ENCODE assay signal across 11 cellular contexts in the genomic region with DNA sequence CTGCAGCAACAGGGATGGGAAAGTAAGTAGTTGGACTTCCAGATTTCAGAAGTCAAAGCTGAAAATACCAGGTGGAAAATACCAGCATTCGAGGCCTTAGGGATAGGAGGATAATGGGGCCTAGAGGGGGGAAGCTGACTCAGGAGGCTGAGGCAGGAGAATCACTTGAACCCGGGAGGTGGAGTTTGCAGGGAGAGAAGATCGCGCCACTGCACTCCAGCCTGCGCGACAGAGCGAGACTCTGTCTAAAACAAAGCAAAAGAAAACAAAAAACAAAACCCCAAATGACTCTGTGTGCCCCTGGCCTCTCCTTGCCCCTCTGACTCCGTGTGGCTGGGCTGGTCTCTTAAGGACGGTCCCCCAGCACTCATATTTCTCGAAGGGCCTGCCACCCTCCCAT. TPM values are rescaled to one million over a fixed set of nuclear protein-coding genes. Genes with fewer than 3 reads are reported as not detected.
DNase-seq lines count a peak whose midpoint lies in the region; ATAC-seq, FAIRE-seq and TF ChIP-seq lines count a peak whose summit lies in the region.
"Had no signal": no experiment of that assay in that cellular context is flagged by ENCODE, and none has a peak within 500 bp of the region (broad histone marks: within the 10 kb centered on the region; RNA-seq: fewer than 3 reads in every experiment).

No MANE protein-coding gene starts in this region.

- peak overlapping the region; percentile 100 for H3K27ac Mint-ChIP-seq in T-helper 2 cell treated with Interferon-gamma antibody and Interleukin-4, amounts not matched to agents 5 μg/mL and 100 μg/mL, for 36 hours
- peak overlapping the region; percentile 96 for H3K27ac Mint-ChIP-seq in activated naive CD8-positive, alpha-beta T cell treated with anti-CD3 and anti-CD28 coated beads, Interleukin-2, amount 50 U/mL, for 24 hours

- no peaks in the 10 kb centered on the region for H3K27me3 Mint-ChIP-seq in T-helper 2 cell treated with Interferon-gamma antibody and Interleukin-4, amounts not matched to agents 5 μg/mL and 100 μg/mL, for 36 hours (ENCODE audit: low read depth)
- no peaks in the 10 kb centered on the region for H3K27me3 Mint-ChIP-seq in activated naive CD8-positive, alpha-beta T cell treated with anti-CD3 and anti-CD28 coated beads, Interleukin-2, amount 50 U/mL, for 24 hours

- no peak overlapping the region for H3K27ac ChIP-seq in HepG2 (ENCODE audit: extremely low read length, insufficient read depth, low read length)
- no peak overlapping the region for H3K27ac ChIP-seq in subcutaneous abdominal adipose tissue (ENCODE audit: low read depth, low read length)

- DNase-seq in T-helper 2 cell treated with Interferon-gamma antibody and Interleukin-4, amounts not matched to agents 5 μg/mL and 100 μg/mL, for 36 hours (ENCODE audit: low spot score) = no peak
- DNase-seq in T-helper 2 cell = no peak
- no peak for DNase-seq in activated naive CD8-positive, alpha-beta T cell treated with anti-CD3 and anti-CD28 coated beads, Interleukin-2, amount 50 U/mL, for 24 hours
- no peak for DNase-seq in HepG2 (ENCODE audit: low spot score)
- DNase-seq in NK-92 treated with Interleukin-12 subunit alpha and Interleukin-12 subunit beta, amount 100 ng/mL, for 24 hours (lab: John Stamatoyannopoulos, UW) = no peak
- DNase-seq in NCI-H1105 (lab: John Stamatoyannopoulos, UW) = no peak

- H3K4me3 ChIP-seq in HepG2 (replicated peaks in 1 of 3; ENCODE audit: insufficient read depth in 1 of 3, low read depth in 2 of 3, low read length in 3 of 3) (peak overlapping the region; percentile 42 to 71 (median 54); a peak in 5 of 6 replicates), subcutaneous abdominal adipose tissue (ENCODE audit: low read depth in 1 of 5, low read length in 5 of 5) (peak overlapping the region; percentile 53 to 68 (median 61))

- H3K9me3 ChIP-seq in HepG2 (ENCODE audit: low read length) = no peaks in the 10 kb centered on the region
- H3K9me3 ChIP-seq in subcutaneous abdominal adipose tissue (ENCODE audit: control insufficient read depth in 5 of 5, low read length in 5 of 5) = no peaks in the 10 kb centered on the region

- in situ Hi-C loops in HepG2 (cut with HindIII; ENCODE audit: extremely low pct_ligation_motif_present, low pct_unique_long_range_greater_than_20kb) = no loop called here

- no peak for TF ChIP-seq EP300 in HepG2 (IDR thresholded peaks at IDR 0.05; ENCODE audit: low read depth in 2 of 2, low read length in 2 of 2)
- TF ChIP-seq EP300 in HepG2 (CRISPR knock-in tag; IDR thresholded peaks at IDR 0.05; ENCODE audit: borderline replicate concordance) = no peak

- H4K20me1 ChIP-seq in HepG2 (ENCODE audit: insufficient read depth, low read length) = no peaks in the 10 kb centered on the region

- BruUV-seq in HepG2 (replicated peaks; lab: Mats Ljungman, UMichigan) = TSS peak; percentile 71

- POLR2A ChIA-PET in HepG2 (lab: Yijun Ruan, JAX) = interaction anchor here (1.3 to 1.7 kb wide), 3 partner anchors 12 to 85 kb away, joined by 3 to 6 read pairs (median 4); a partner anchor contains a TSS

- peaks cover 59% of the 10 kb centered on the region for H3K4me1 Mint-ChIP-seq in T-helper 2 cell treated with Interferon-gamma antibody and Interleukin-4, amounts not matched to agents 5 μg/mL and 100 μg/mL, for 36 hours (ENCODE audit: low read depth)
- H3K4me1 Mint-ChIP-seq in activated naive CD8-positive, alpha-beta T cell treated with anti-CD3 and anti-CD28 coated beads, Interleukin-2, amount 50 U/mL, for 24 hours = peaks cover 78% of the 10 kb centered on the region

- no peak for ATAC-seq in activated naive CD8-positive, alpha-beta T cell treated with anti-CD3 and anti-CD28 coated beads, Interleukin-2, amount 50 U/mL, for 24 hours
- peak; percentile 2; the same call in 1 of the 3 replicates for ATAC-seq in HepG2
- no peak for ATAC-seq in HG03280 (IDR thresholded peaks at IDR 0.05; ENCODE audit: unreplicated experiment)

- TF ChIP-seq CTCF in HepG2 (CRISPR knock-in tag; IDR thresholded peaks at IDR 0.05) = no peak

- H3K27me3 ChIP-seq in HepG2 (ENCODE audit: control insufficient read depth in 1 of 2, insufficient read depth in 2 of 2, low read length in 2 of 2) (peaks cover 9 to 27% of the 10 kb centered on the region in 2 experiments; a peak in 4 of 5 replicates), subcutaneous abdominal adipose tissue (ENCODE audit: control insufficient read depth in 5 of 5, insufficient read depth in 4 of 5, low read length in 5 of 5) (no peaks in the 10 kb centered on the region)

- TF ChIP-seq POLR2A in HepG2 (IDR thresholded peaks at IDR 0.05; ENCODE audit: insufficient read depth in 1 of 2, low read depth in 2 of 2, low read length in 2 of 2) = no peak

- H3K36me3 Mint-ChIP-seq in T-helper 2 cell treated with Interferon-gamma antibody and Interleukin-4, amounts not matched to agents 5 μg/mL and 100 μg/mL, for 36 hours (ENCODE audit: low read depth) = peaks cover 50% of the 10 kb centered on the region
- H3K36me3 Mint-ChIP-seq in activated naive CD8-positive, alpha-beta T cell treated with anti-CD3 and anti-CD28 coated beads, Interleukin-2, amount 50 U/mL, for 24 hours (ENCODE audit: low read depth) = peaks cover 79% of the 10 kb centered on the region

- peak overlapping the region; percentile 93 for H3K4me3 Mint-ChIP-seq in T-helper 2 cell treated with Interferon-gamma antibody and Interleukin-4, amounts not matched to agents 5 μg/mL and 100 μg/mL, for 36 hours
- peak overlapping the region; percentile 91 for H3K4me3 Mint-ChIP-seq in activated naive CD8-positive, alpha-beta T cell treated with anti-CD3 and anti-CD28 coated beads, Interleukin-2, amount 50 U/mL, for 24 hours

- peak overlapping the region; percentile 85 for H3K4me2 ChIP-seq in HepG2 (ENCODE audit: low read depth, low read length)

- CTCF ChIA-PET in HepG2 (lab: Yijun Ruan, JAX; ENCODE audit: low intra/inter-chr PET ratio, low total read pairs) = no interaction called here

- H3K9ac ChIP-seq in HepG2 (ENCODE audit: insufficient read depth, low read depth, low read length) (peak overlapping the region; percentile 44), subcutaneous abdominal adipose tissue (ENCODE audit: low read length in 5 of 5) (peak overlapping the region in 2 of 5 donors; percentile 56 to 62)

- H3K9me3 Mint-ChIP-seq in T-helper 2 cell treated with Interferon-gamma antibody and Interleukin-4, amounts not matched to agents 5 μg/mL and 100 μg/mL, for 36 hours = no peaks in the 10 kb centered on the region
- peaks cover 3% of the 10 kb centered on the region for H3K9me3 Mint-ChIP-seq in activated naive CD8-positive, alpha-beta T cell treated with anti-CD3 and anti-CD28 coated beads, Interleukin-2, amount 50 U/mL, for 24 hours

- H3K79me2 ChIP-seq in HepG2 (ENCODE audit: insufficient read depth, low read length) = no peaks in the 10 kb centered on the region

- H3K4me1 ChIP-seq in HepG2 (ENCODE audit: insufficient read depth, low read length) (peaks cover 33% of the 10 kb centered on the region), subcutaneous abdominal adipose tissue (ENCODE audit: control insufficient read depth in 5 of 5, insufficient read depth in 5 of 5, low read length in 5 of 5) (peaks cover 8 to 41% (median 40%) of the 10 kb centered on the region in 5 donors)

- no peak for TF ChIP-seq RAD21 in HepG2 (CRISPR knock-in tag; IDR thresholded peaks at IDR 0.05)

- FAIRE-seq in HepG2 (lab: Jason Lieb, UNC) = no peak
- FAIRE-seq: TTC549 had no signal

- intact Hi-C loops in HepG2 (cut with micrococcal nuclease; ENCODE audit: unreplicated experiment) = no loop called here

- H2AFZ ChIP-seq in HepG2 (ENCODE audit: low read length) = no peak overlapping the region

- H3K36me3 ChIP-seq in HepG2 (replicated peaks in 1 of 2; ENCODE audit: control insufficient read depth in 1 of 2, insufficient read depth in 2 of 2, low read length in 2 of 2) (no peaks in the 10 kb centered on the region), subcutaneous abdominal adipose tissue (ENCODE audit: control insufficient read depth in 5 of 5, insufficient read depth in 5 of 5, low read length in 5 of 5) (no peaks in the 10 kb centered on the region)

- 12% methylated on average over 10 of the region's 10 CpGs for WGBS in HepG2 (ENCODE audit: low lambda C conversion rate)

RNA-seq across cellular contexts. Expression of a gene that starts 3.4 kb away (rescaled TPM):
- total RNA-seq in HepG2 (2016; rRNA removed; fragmentation: Illumina TruSeq; extraction: Trizol) = 0.59 and 0.73 TPM in 2 replicates
- 0.35 and 0.51 TPM in 2 replicates for total RNA-seq in HepG2 (2016; cell fraction: cytosol; rRNA removed; fragmentation: Illumina TruSeq; extraction: Trizol; ENCODE audit: low read depth)
- 0.34 and 1.2 TPM in 2 replicates for total RNA-seq in HepG2 (2016; cell fraction: insoluble cytoplasmic fraction; rRNA removed; fragmentation: Illumina TruSeq; extraction: Trizol)
- 0.52 and 1.0 TPM in 2 replicates for total RNA-seq in HepG2 (2016; cell fraction: membrane; rRNA removed; fragmentation: Illumina TruSeq; extraction: Trizol)
- total RNA-seq in HepG2 (2016; cell fraction: nucleus; rRNA removed; fragmentation: Illumina TruSeq; extraction: Trizol) = 0.75 and 0.85 TPM in 2 replicates
- polyA plus RNA-seq in HepG2 (2011; rRNA removed) = 0.56 and 0.57 TPM in 2 replicates
- 0.55 and 0.78 TPM in 2 replicates for polyA plus RNA-seq in HepG2 (2011; cell fraction: cytosol; rRNA removed)
- polyA plus RNA-seq in HepG2 (2011; cell fraction: nucleus; rRNA removed) = 0.16 and 0.47 TPM in 2 replicates
- polyA plus RNA-seq in HepG2 (2012) = 0.79 and 1.0 TPM in 2 replicates
- 0.62 and 0.67 TPM in 2 replicates for polyA plus RNA-seq in HepG2 (2016; cell fraction: cytosol; fragmentation: Illumina TruSeq; extraction: Trizol; ENCODE audit: low read depth)
- 1.3 and 1.8 TPM in 2 replicates for polyA plus RNA-seq in HepG2 (2016; cell fraction: insoluble cytoplasmic fraction; fragmentation: Illumina TruSeq; extraction: Trizol; ENCODE audit: low read depth)
- polyA plus RNA-seq in HepG2 (2016; cell fraction: membrane; fragmentation: Illumina TruSeq; extraction: Trizol; ENCODE audit: low read depth) = 0.71 and 1.1 TPM in 2 replicates
- 1.0 and 1.8 TPM in 2 replicates for polyA plus RNA-seq in HepG2 (2016; cell fraction: nucleus; fragmentation: Illumina TruSeq; extraction: Trizol; ENCODE audit: insufficient read depth, low read depth)
- polyA minus RNA-seq in HepG2 (2011; rRNA and poly(A)+ RNA removed; ENCODE audit: low replicate concordance) = 0.72 and 1.9 TPM in 2 replicates
- polyA minus RNA-seq in HepG2 (2011; cell fraction: cytosol; rRNA and poly(A)+ RNA removed) = 0.62 TPM in 1 of 2 replicates, not detected in the other
- polyA minus RNA-seq in HepG2 (2011; cell fraction: nucleus; rRNA and poly(A)+ RNA removed) = not detected in 2 replicates
- total RNA-seq: LHCN-M2 had no signal

RNA-seq across cellular contexts. Expression of a gene that starts 45.6 kb away (rescaled TPM):
- not detected in 2 replicates for total RNA-seq in HepG2 (2016; rRNA removed; fragmentation: Illumina TruSeq; extraction: Trizol)
- total RNA-seq in HepG2 (2016; cell fraction: cytosol; rRNA removed; fragmentation: Illumina TruSeq; extraction: Trizol; ENCODE audit: low read depth) = not detected in 2 replicates
- not detected in 2 replicates for total RNA-seq in HepG2 (2016; cell fraction: insoluble cytoplasmic fraction; rRNA removed; fragmentation: Illumina TruSeq; extraction: Trizol)
- not detected in 2 replicates for total RNA-seq in HepG2 (2016; cell fraction: membrane; rRNA removed; fragmentation: Illumina TruSeq; extraction: Trizol)
- total RNA-seq in HepG2 (2016; cell fraction: nucleus; rRNA removed; fragmentation: Illumina TruSeq; extraction: Trizol) = not detected in 2 replicates
- polyA plus RNA-seq in HepG2 (2011; rRNA removed) = not detected in 2 replicates
- not detected in 2 replicates for polyA plus RNA-seq in HepG2 (2011; cell fraction: cytosol; rRNA removed)
- polyA plus RNA-seq in HepG2 (2011; cell fraction: nucleus; rRNA removed) = not detected in 2 replicates
- not detected in 2 replicates for polyA plus RNA-seq in HepG2 (2012)
- polyA plus RNA-seq in HepG2 (2016; cell fraction: cytosol; fragmentation: Illumina TruSeq; extraction: Trizol; ENCODE audit: low read depth) = not detected in 2 replicates
- polyA plus RNA-seq in HepG2 (2016; cell fraction: insoluble cytoplasmic fraction; fragmentation: Illumina TruSeq; extraction: Trizol; ENCODE audit: low read depth) = not detected in 2 replicates
- not detected in 2 replicates for polyA plus RNA-seq in HepG2 (2016; cell fraction: membrane; fragmentation: Illumina TruSeq; extraction: Trizol; ENCODE audit: low read depth)
- polyA plus RNA-seq in HepG2 (2016; cell fraction: nucleus; fragmentation: Illumina TruSeq; extraction: Trizol; ENCODE audit: insufficient read depth, low read depth) = not detected in 2 replicates
- polyA minus RNA-seq in HepG2 (2011; rRNA and poly(A)+ RNA removed; ENCODE audit: low replicate concordance) = not detected in 2 replicates
- not detected in 2 replicates for polyA minus RNA-seq in HepG2 (2011; cell fraction: cytosol; rRNA and poly(A)+ RNA removed)
- not detected in 2 replicates for polyA minus RNA-seq in HepG2 (2011; cell fraction: nucleus; rRNA and poly(A)+ RNA removed)
- total RNA-seq: LHCN-M2 had no signal
- polyA plus RNA-seq: AG04450 had no signal

RNA-seq across cellular contexts. Expression of a gene that starts 46.0 kb away (rescaled TPM):
- total RNA-seq in HepG2 (2016; rRNA removed; fragmentation: Illumina TruSeq; extraction: Trizol) = 24.2 and 26.8 TPM in 2 replicates
- 6.3 and 7.3 TPM in 2 replicates for total RNA-seq in HepG2 (2016; cell fraction: cytosol; rRNA removed; fragmentation: Illumina TruSeq; extraction: Trizol; ENCODE audit: low read depth)
- 24.6 and 27.1 TPM in 2 replicates for total RNA-seq in HepG2 (2016; cell fraction: insoluble cytoplasmic fraction; rRNA removed; fragmentation: Illumina TruSeq; extraction: Trizol)
- 22.6 and 26.4 TPM in 2 replicates for total RNA-seq in HepG2 (2016; cell fraction: membrane; rRNA removed; fragmentation: Illumina TruSeq; extraction: Trizol)
- 22.4 and 23.7 TPM in 2 replicates for total RNA-seq in HepG2 (2016; cell fraction: nucleus; rRNA removed; fragmentation: Illumina TruSeq; extraction: Trizol)
- polyA plus RNA-seq in HepG2 (2011; rRNA removed) = 40.5 and 46.3 TPM in 2 replicates
- polyA plus RNA-seq in HepG2 (2011; cell fraction: cytosol; rRNA removed) = 40.1 and 44.6 TPM in 2 replicates
- polyA plus RNA-seq in HepG2 (2011; cell fraction: nucleus; rRNA removed) = 26.1 and 27.1 TPM in 2 replicates
- polyA plus RNA-seq in HepG2 (2012) = 30.8 and 33.7 TPM in 2 replicates
- 8.0 and 9.1 TPM in 2 replicates for polyA plus RNA-seq in HepG2 (2016; cell fraction: cytosol; fragmentation: Illumina TruSeq; extraction: Trizol; ENCODE audit: low read depth)
- polyA plus RNA-seq in HepG2 (2016; cell fraction: insoluble cytoplasmic fraction; fragmentation: Illumina TruSeq; extraction: Trizol; ENCODE audit: low read depth) = 48.3 and 56.0 TPM in 2 replicates
- polyA plus RNA-seq in HepG2 (2016; cell fraction: membrane; fragmentation: Illumina TruSeq; extraction: Trizol; ENCODE audit: low read depth) = 22.7 and 25.6 TPM in 2 replicates
- polyA plus RNA-seq in HepG2 (2016; cell fraction: nucleus; fragmentation: Illumina TruSeq; extraction: Trizol; ENCODE audit: insufficient read depth, low read depth) = 56.0 and 57.2 TPM in 2 replicates
- 57.9 and 206 TPM in 2 replicates for polyA minus RNA-seq in HepG2 (2011; rRNA and poly(A)+ RNA removed; ENCODE audit: low replicate concordance)
- 24.3 and 33.6 TPM in 2 replicates for polyA minus RNA-seq in HepG2 (2011; cell fraction: cytosol; rRNA and poly(A)+ RNA removed)
- polyA minus RNA-seq in HepG2 (2011; cell fraction: nucleus; rRNA and poly(A)+ RNA removed) = 23.6 and 34.9 TPM in 2 replicates

RNA-seq across cellular contexts. Expression of a gene that starts 47.4 kb away (rescaled TPM):
- not detected in 2 replicates for total RNA-seq in HepG2 (2016; rRNA removed; fragmentation: Illumina TruSeq; extraction: Trizol)
- total RNA-seq in HepG2 (2016; cell fraction: cytosol; rRNA removed; fragmentation: Illumina TruSeq; extraction: Trizol; ENCODE audit: low read depth) = not detected in 2 replicates
- not detected in 2 replicates for total RNA-seq in HepG2 (2016; cell fraction: insoluble cytoplasmic fraction; rRNA removed; fragmentation: Illumina TruSeq; extraction: Trizol)
- total RNA-seq in HepG2 (2016; cell fraction: membrane; rRNA removed; fragmentation: Illumina TruSeq; extraction: Trizol) = not detected in 2 replicates
- not detected in 2 replicates for total RNA-seq in HepG2 (2016; cell fraction: nucleus; rRNA removed; fragmentation: Illumina TruSeq; extraction: Trizol)
- polyA plus RNA-seq in HepG2 (2011; rRNA removed) = not detected in 2 replicates
- polyA plus RNA-seq in HepG2 (2011; cell fraction: cytosol; rRNA removed) = not detected in 2 replicates
- not detected in 2 replicates for polyA plus RNA-seq in HepG2 (2011; cell fraction: nucleus; rRNA removed)
- polyA plus RNA-seq in HepG2 (2012) = not detected in 2 replicates
- polyA plus RNA-seq in HepG2 (2016; cell fraction: cytosol; fragmentation: Illumina TruSeq; extraction: Trizol; ENCODE audit: low read depth) = not detected in 2 replicates
- not detected in 2 replicates for polyA plus RNA-seq in HepG2 (2016; cell fraction: insoluble cytoplasmic fraction; fragmentation: Illumina TruSeq; extraction: Trizol; ENCODE audit: low read depth)
- polyA plus RNA-seq in HepG2 (2016; cell fraction: membrane; fragmentation: Illumina TruSeq; extraction: Trizol; ENCODE audit: low read depth) = not detected in 2 replicates
- not detected in 2 replicates for polyA plus RNA-seq in HepG2 (2016; cell fraction: nucleus; fragmentation: Illumina TruSeq; extraction: Trizol; ENCODE audit: insufficient read depth, low read depth)
- 0.08 and 0.19 TPM in 2 replicates for polyA minus RNA-seq in HepG2 (2011; rRNA and poly(A)+ RNA removed; ENCODE audit: low replicate concordance)
- polyA minus RNA-seq in HepG2 (2011; cell fraction: cytosol; rRNA and poly(A)+ RNA removed) = not detected in 2 replicates
- not detected in 2 replicates for polyA minus RNA-seq in HepG2 (2011; cell fraction: nucleus; rRNA and poly(A)+ RNA removed)
- total RNA-seq: LHCN-M2 had no signal
- polyA plus RNA-seq: AG04450 had no signal
